ENCODE assay signal across 2 cellular contexts in genomic region chr2:146697307-146697706, GRCh38.
TF ChIP-seq lines count a peak whose summit lies in the region.

No MANE protein-coding gene starts in this region.

TF ChIP-seq in A549, 52 proteins besides CTCF, POLR2A, EP300 and RAD21 (continued from another document):
- TF ChIP-seq ATOH8 (CRISPR knock-in tag; IDR thresholded peaks at IDR 0.05; ENCODE audit: low read depth) (no peak), CHD4 (IDR thresholded peaks at IDR 0.05; ENCODE audit: borderline replicate concordance) (no peak), NFE2L2 (conservative IDR thresholded peaks at IDR 0.05; ENCODE audit: low read length) (no peak), TFCP2L1 (CRISPR knock-in tag; IDR thresholded peaks at IDR 0.05) (no peak)

TF ChIP-seq in H1, 55 proteins besides CTCF, POLR2A, EP300 and RAD21 (continued from another document):
- TF ChIP-seq BACH1 (IDR thresholded peaks at IDR 0.05; ENCODE audit: low read length) (no peak), SUZ12 (IDR thresholded peaks at IDR 0.05; ENCODE audit: low read length) (no peak), JUND (IDR thresholded peaks at IDR 0.05; ENCODE audit: low read length) (no peak), KDM1A (IDR thresholded peaks at IDR 0.05; ENCODE audit: borderline replicate concordance, low read length) (no peak), TBP (IDR thresholded peaks at IDR 0.05; ENCODE audit: low read depth, low read length) (no peak), SP2 (IDR thresholded peaks at IDR 0.05; ENCODE audit: low read length) (no peak), MAX (IDR thresholded peaks at IDR 0.05) (no peak), TAF7 (optimal IDR thresholded peaks at IDR 0.05; ENCODE audit: borderline replicate concordance, low read depth, low read length) (no peak), RFX5 (IDR thresholded peaks at IDR 0.05; ENCODE audit: borderline replicate concordance, low read depth, low read length) (no peak), ASH2L (IDR thresholded peaks at IDR 0.05; ENCODE audit: low read length) (no peak), CEBPB (IDR thresholded peaks at IDR 0.05; ENCODE audit: low read depth, low read length) (no peak), CHD7 (IDR thresholded peaks at IDR 0.05; ENCODE audit: insufficient replicate concordance, low read length) (no peak), PHF8 (conservative IDR thresholded peaks at IDR 0.05; ENCODE audit: low read depth, low read length) (no peak), KDM4A (IDR thresholded peaks at IDR 0.05; ENCODE audit: low read depth, low read length, severe bottlenecking) (no peak), JUN (IDR thresholded peaks at IDR 0.05; ENCODE audit: low read depth, low read length) (no peak)
